In genomic region chr7:122886357-122887081, GRCh38 we compare ENCODE assay signal across 9 cellular contexts. TPM values are rescaled to one million over a fixed set of nuclear protein-coding genes. Genes with fewer than 3 reads are reported as not detected.
DNase-seq lines count a peak whose midpoint lies in the region; ATAC-seq, FAIRE-seq and TF ChIP-seq lines count a peak whose summit lies in the region.
"Had no signal": no experiment of that assay in that cellular context is flagged by ENCODE, and none has a peak within 500 bp of the region (broad histone marks: within the 10 kb centered on the region; RNA-seq: fewer than 3 reads in every experiment).

Gene CADPS2 (minus strand): TSS chr7:122886460. CDS start chr7:122886337, 123 bp downstream.

- no peak within 1 kb of the TSS; the same call in 1 of the 2 replicates for H3K14ac ChIP-seq in H9 (ENCODE audit: insufficient read depth, low read length)
- H3K14ac ChIP-seq in H1 (ENCODE audit: insufficient read length), result no peak within 1 kb of the TSS

- no peak within 1 kb of the TSS for H2BK120ac ChIP-seq in H9 (ENCODE audit: low read depth, low read length, poor library complexity, severe bottlenecking)
- H2BK120ac ChIP-seq in H1 (replicated peaks; ENCODE audit: low read depth, low read length), result no peak within 1 kb of the TSS

- no peak within 1 kb of the TSS for H3K56ac ChIP-seq in H9 (ENCODE audit: insufficient read length, low read depth, low read length)
- H3K56ac ChIP-seq in H1 (replicated peaks; ENCODE audit: insufficient read length, low read depth, low read length), result peak within 1 kb of the TSS; percentile 49

- H2AK5ac ChIP-seq in H9 (ENCODE audit: insufficient read length, low read length) (no peak within 1 kb of the TSS), H1 (ENCODE audit: low read depth, low read length) (no peak within 1 kb of the TSS)

- DNase-seq in DMS 273 (lab: John Stamatoyannopoulos, UW; ENCODE audit: unreplicated experiment) (peak; percentile 75), DMS 273 treated with DMSO at 0.1 percent for 48 hours (lab: John Stamatoyannopoulos, UW) (no peak), H9 (peak; percentile 83), LNCaP clone FGC (ENCODE audit: low read depth) (peak; percentile 27), H1 (ENCODE audit: low read depth in 1 of 2, low spot score in 2 of 2) (peak; percentile 59 to 87), right lobe of liver (peak; percentile 90 to 92 (median 92)), stomach (peak; percentile 90)

- H3K4me2 ChIP-seq in H9 (ENCODE audit: insufficient read depth, insufficient read length, low read length), result peak within 1 kb of the TSS; percentile 62
- peak within 1 kb of the TSS; percentile 73 to 97 for H3K4me2 ChIP-seq in H1 (ENCODE audit: insufficient read depth in 1 of 2, low read depth in 2 of 2, low read length in 2 of 2)

- peak within 1 kb of the TSS; percentile 82 to 93 for H3K4me3 Mint-ChIP-seq in H9

- ATAC-seq in SK-N-SH treated with all-trans-retinoic acid at 6 μM for 48 hours, result peak; percentile 86
- ATAC-seq in right lobe of liver, result peak; percentile 89 to 95 (median 90)

- no peak for FAIRE-seq in H1 (lab: Jason Lieb, UNC)
- FAIRE-seq: A204.1 had no signal

- peaks cover 42% of the 10 kb centered on the region for H3K27me3 Mint-ChIP-seq in H9 (ENCODE audit: low read depth)

- H3K27me3 ChIP-seq in H9 (ENCODE audit: insufficient read depth, low read length), result peaks cover 5% of the 10 kb centered on the region; the same call in 1 of the 2 replicates
- peaks cover 3 to 15% (median 8%) of the 10 kb centered on the region in 4 experiments for H3K27me3 ChIP-seq in H1 (replicated peaks in 1 of 4; ENCODE audit: control insufficient read depth in 3 of 4, extremely low read depth in 1 of 4, insufficient read depth in 3 of 4, low read length in 3 of 4)
- no peaks in the 10 kb centered on the region for H3K27me3 ChIP-seq in right lobe of liver
- H3K27me3 ChIP-seq in stomach, result peaks cover 0 to 15% (median 8%) of the 10 kb centered on the region in 3 donors

- H2BK15ac ChIP-seq in H9 (ENCODE audit: low read depth, low read length) (no peak within 1 kb of the TSS), H1 (ENCODE audit: low read length) (no peak within 1 kb of the TSS)

- intact Hi-C loops in right lobe of liver (cut with DNase I) (no loop called here), stomach (cut with DNase I; ENCODE audit: low total_unique reads) (no loop called here)

- H3K23me2 ChIP-seq in H9 (ENCODE audit: insufficient read length, low read depth, low read length, poor library complexity, severe bottlenecking) (peaks cover 18% of the 10 kb centered on the region), H1 (ENCODE audit: low read depth, low read length) (peaks cover 9% of the 10 kb centered on the region; the same call in 1 of the 2 replicates)

- no peak within 1 kb of the TSS; a peak in 1 of 7 replicates for H3K27ac Mint-ChIP-seq in H9

- TF ChIP-seq POLR2A in H1 (IDR thresholded peaks at IDR 0.05; ENCODE audit: control extremely low read depth in 1 of 2, low read depth in 2 of 2, low read length in 2 of 2), result no peak; a peak in 2 of 3 replicates
- peak; percentile 84 for TF ChIP-seq POLR2A in right lobe of liver (IDR thresholded peaks at IDR 0.05)
- TF ChIP-seq POLR2A in stomach (IDR thresholded peaks at IDR 0.05), result peak in 1 of 4 donors; percentile 53

- no peak within 1 kb of the TSS for H3K4ac ChIP-seq in H9 (ENCODE audit: low read depth, low read length)
- H3K4ac ChIP-seq in H1 (replicated peaks; ENCODE audit: insufficient read length, low read depth, low read length), result no peak within 1 kb of the TSS

- H3K36me3 ChIP-seq in H1 (ENCODE audit: control insufficient read depth in 2 of 4, insufficient read depth in 4 of 4, low read length in 3 of 4), result no peaks in the 10 kb centered on the region
- no peaks in the 10 kb centered on the region for H3K36me3 ChIP-seq in right lobe of liver
- no peaks in the 10 kb centered on the region for H3K36me3 ChIP-seq in stomach

- no peak; a peak in 1 of 4 replicates for TF ChIP-seq RAD21 in H1 (IDR thresholded peaks at IDR 0.05 in 1 of 2, conservative IDR thresholded peaks at IDR 0.05 in 1 of 2; ENCODE audit: low read depth in 2 of 2, low read length in 2 of 2)

- no CpG with 5 or more reads among the region's 73 CpGs for WGBS in H9 (ENCODE audit: extremely low coverage, insufficient read length, low lambda C conversion rate)
- 2% methylated on average over 42 of the region's 73 CpGs; no CpG with 5 or more reads in 1 of the 2 experiments for WGBS in H1 (ENCODE audit: extremely low coverage in 1 of 2, insufficient coverage in 1 of 2, insufficient read length in 1 of 2, insufficient replicate concordance in 2 of 2, low coverage in 1 of 2, low lambda C conversion rate in 2 of 2, missing lambda C conversion rate in 1 of 2), 2 experiments
- whole genome bisulfite sequencing in right lobe of liver (ENCODE audit: insufficient coverage, low coverage, low lambda C conversion rate, missing lambda C conversion rate), result 0% methylated on average over 17 of the region's 73 CpGs
- 0 to 2% (median 1%) methylated on average over 51 to 73 of the region's 73 CpGs for WGBS in stomach, 5 donors

- H3K9me3 ChIP-seq in H9 (ENCODE audit: control insufficient read depth, low read depth, low read length), result no peaks in the 10 kb centered on the region
- H3K9me3 ChIP-seq in H1 (ENCODE audit: insufficient read depth in 2 of 2, low read depth in 1 of 2, low read length in 1 of 2), result no peaks in the 10 kb centered on the region
- H3K9me3 ChIP-seq in right lobe of liver, result no peaks in the 10 kb centered on the region
- H3K9me3 ChIP-seq in stomach, result no peaks in the 10 kb centered on the region

- H3K9ac ChIP-seq in H9 (ENCODE audit: extremely low read depth, insufficient read length, low read length), result peak within 1 kb of the TSS; percentile 58
- peak within 1 kb of the TSS; percentile 54 to 84 (median 68) for H3K9ac ChIP-seq in H1 (replicated peaks in 1 of 4; ENCODE audit: extremely low read depth in 1 of 4, low read depth in 3 of 4, low read length in 3 of 4)

- CTCF ChIA-PET in H1 (lab: Charles Lee; ENCODE audit: partially characterized antibody), result interaction anchor here (0.8 to 2.8 kb wide), 14 partner anchors 14 to 267 kb away, joined by 3 to 10 read pairs (median 4); no protein-coding TSS in a partner anchor

- H3K4me1 ChIP-seq in H9 (ENCODE audit: insufficient read depth, low read length) (no peaks in the 10 kb centered on the region), H1 (replicated peaks in 1 of 4; ENCODE audit: control insufficient read depth in 3 of 4, insufficient read depth in 4 of 4, low read length in 3 of 4) (peaks cover 0 to 9% (median 3%) of the 10 kb centered on the region in 4 experiments; a peak in 6 of 7 replicates), right lobe of liver (peaks cover 0 to 20% (median 7%) of the 10 kb centered on the region in 4 donors), stomach (peaks cover 2 to 54% (median 36%) of the 10 kb centered on the region in 4 donors)

- H4K5ac ChIP-seq in H9 (ENCODE audit: insufficient read length, low read depth, low read length) (no peak within 1 kb of the TSS), H1 (ENCODE audit: insufficient read length, low read depth, low read length) (no peak within 1 kb of the TSS)

- H3K27ac ChIP-seq in H9 (ENCODE audit: insufficient read length, low read depth, low read length), result no peak within 1 kb of the TSS
- no peak within 1 kb of the TSS for H3K27ac ChIP-seq in H1 (ENCODE audit: low read depth, low read length)
- H3K27ac ChIP-seq in right lobe of liver, result peak within 1 kb of the TSS; percentile 90 to 93 (median 92)
- H3K27ac ChIP-seq in stomach, result peak within 1 kb of the TSS; percentile 91 to 98 (median 95)

- H3K4me3 ChIP-seq in LNCaP clone FGC (ENCODE audit: low read depth, low read length), result peak within 1 kb of the TSS; percentile 72
- peak within 1 kb of the TSS; percentile 79 to 86 (median 84) for H3K4me3 ChIP-seq in H1 (ENCODE audit: extremely low read depth in 1 of 4, insufficient read depth in 2 of 4, low read depth in 3 of 4, low read length in 4 of 4)
- peak within 1 kb of the TSS; percentile 79 to 81 (median 80) for H3K4me3 ChIP-seq in right lobe of liver
- H3K4me3 ChIP-seq in stomach, result peak within 1 kb of the TSS; percentile 68 to 84 (median 76)

- H2BK5ac ChIP-seq in H9 (ENCODE audit: insufficient read length, low read length), result no peak within 1 kb of the TSS
- no peak within 1 kb of the TSS for H2BK5ac ChIP-seq in H1 (ENCODE audit: low read depth, low read length)

- H3K23ac ChIP-seq in H9 (ENCODE audit: insufficient read length, low read depth, low read length) (no peak within 1 kb of the TSS), H1 (ENCODE audit: insufficient read length) (no peak within 1 kb of the TSS)

- H3K4me1 Mint-ChIP-seq in H9, result peaks cover 26 to 29% of the 10 kb centered on the region in 2 experiments

- no peak within 1 kb of the TSS for H3T11ph ChIP-seq in H9 (ENCODE audit: low read length)

- no peaks in the 10 kb centered on the region for H3K36me3 Mint-ChIP-seq in H9 (ENCODE audit: insufficient read depth in 1 of 3, low read depth in 3 of 3)

- H3K79me1 ChIP-seq in H9 (ENCODE audit: insufficient read depth, low read depth, low read length, poor library complexity, severe bottlenecking), result no peaks in the 10 kb centered on the region
- no peaks in the 10 kb centered on the region for H3K79me1 ChIP-seq in H1 (ENCODE audit: low read depth, low read length)

- H4K20me1 ChIP-seq in H9 (ENCODE audit: control insufficient read depth, insufficient read depth, insufficient read length) (no peaks in the 10 kb centered on the region), H1 (replicated peaks in 1 of 2; ENCODE audit: control insufficient read depth in 1 of 2, insufficient read depth in 2 of 2, low read length in 2 of 2) (no peaks in the 10 kb centered on the region)

- H3K79me2 ChIP-seq in H9 (ENCODE audit: insufficient read depth, low read length) (no peaks in the 10 kb centered on the region), H1 (ENCODE audit: control insufficient read depth in 1 of 2, insufficient read depth in 2 of 2, low read length in 2 of 2) (0 out of 4 replicates have a peak, but pooled peaks cover 0 to 16% of the 10 kb centered on the region in 2 experiments)

- H3K18ac ChIP-seq in H9 (ENCODE audit: insufficient read length, low read depth, low read length), result peak within 1 kb of the TSS; percentile 62
- H3K18ac ChIP-seq in H1 (ENCODE audit: extremely low read depth, low read length), result peak within 1 kb of the TSS; percentile 86; the same call in 1 of the 2 replicates

- H4K91ac ChIP-seq in H9 (ENCODE audit: insufficient read length, low read depth, low read length), result no peak within 1 kb of the TSS
- H4K91ac ChIP-seq in H1 (replicated peaks; ENCODE audit: insufficient read length, low read length), result peak within 1 kb of the TSS; percentile 39

- H2BK12ac ChIP-seq in H9 (ENCODE audit: insufficient read length, low read depth, low read length), result no peak within 1 kb of the TSS
- H2BK12ac ChIP-seq in H1 (ENCODE audit: low read depth, low read length), result 0 out of 2 replicates have a peak within 1 kb of the TSS, but pooled peaks have one; percentile 3

- POLR2A ChIA-PET in H1 (lab: Charles Lee; ENCODE audit: partially characterized antibody), result interaction anchor here (0.8 to 1.7 kb wide), 4 partner anchors 20 to 201 kb away, joined by 3 to 7 read pairs (median 4); no protein-coding TSS in a partner anchor

- H2AFZ ChIP-seq in H9 (ENCODE audit: low read length) (no peak within 1 kb of the TSS), H1 (ENCODE audit: low read length) (peak within 1 kb of the TSS; percentile 47)

- TF ChIP-seq CTCF in H9 (conservative IDR thresholded peaks at IDR 0.05) (no peak; the same call in 2 of the 3 replicates), LNCaP clone FGC (IDR thresholded peaks at IDR 0.05; ENCODE audit: control insufficient read depth, extremely low read depth, insufficient read depth) (no peak), H1 (IDR thresholded peaks at IDR 0.05; ENCODE audit: control extremely low read depth in 1 of 3, insufficient read depth in 1 of 3, low read depth in 1 of 3, low read length in 3 of 3) (peak in 1 of 3 experiments; percentile 8; a peak in 1 of 4 replicates), right lobe of liver (IDR thresholded peaks at IDR 0.05) (peak in 2 of 4 donors; percentile 12 to 38), stomach (IDR thresholded peaks at IDR 0.05) (peak in 3 of 7 experiments; percentile 38 to 57 (median 47))

- no peak within 1 kb of the TSS for H4K8ac ChIP-seq in H9 (replicated peaks; ENCODE audit: insufficient read length, low read depth, low read length)
- peak within 1 kb of the TSS; percentile 80 for H4K8ac ChIP-seq in H1 (ENCODE audit: extremely low read depth, insufficient read depth, low read length)

- H2BK20ac ChIP-seq in H9 (ENCODE audit: low read depth, low read length, poor library complexity, severe bottlenecking) (no peak within 1 kb of the TSS), H1 (ENCODE audit: low read length) (no peak within 1 kb of the TSS)

- TF ChIP-seq EP300 in H1 (IDR thresholded peaks at IDR 0.05; ENCODE audit: borderline replicate concordance in 1 of 2, low read depth in 2 of 2, low read length in 2 of 2) (peak in 1 of 2 experiments; percentile 23; a peak in 1 of 3 replicates), stomach (IDR thresholded peaks at IDR 0.05) (no peak)

- H3K9me3 Mint-ChIP-seq in H9, result no peaks in the 10 kb centered on the region; a peak in 1 of 5 replicates

RNA-seq across cellular contexts. Expression of gene CADPS2, which starts in this region (rescaled TPM):
- total RNA-seq in H9 (2021) (7.1 and 8.1 TPM in 2 replicates), right lobe of liver (10 to 100 TPM in 2 of 6 experiments, 1 to 10 TPM in 4; 7.6 to 14.7 (median 9.4) TPM), stomach (10 to 100 TPM; 26.3 to 57.8 (median 33.8) TPM)
- 19.7 and 22.3 TPM in 2 replicates for total RNA-seq in H1 (2021; fragmentation: NEBNext Ultra II Directional; extraction: Animal tissue kit (Norgen Biotek cat#: 25700))
- polyA plus RNA-seq in H1 (2011; rRNA removed) (4.4 and 8.9 TPM in 2 replicates), stomach (10 to 100 TPM in 2 of 3 donors, 1 to 10 TPM in 1; 7.0 to 18.9 (median 18.8) TPM)
- 10.5 TPM for polyA plus RNA-seq in H1 (2011; cell fraction: cytosol; rRNA removed)
- polyA plus RNA-seq in H1 (2011; cell fraction: nucleus; rRNA removed), result 4.4 TPM
- polyA plus RNA-seq in H1 (2012, experiment 1 of 2), result 11.3 to 24.6 TPM (median 15.5 TPM) in 4 replicates
- 1.9 TPM for polyA plus RNA-seq in H1 (2012, experiment 2 of 2)
- 9.0 TPM for polyA plus RNA-seq in H1 (2013, experiment 1 of 2)
- polyA plus RNA-seq in H1 (2013, experiment 2 of 2), result 9.6 TPM
- polyA minus RNA-seq in H1 (2011; rRNA and poly(A)+ RNA removed), result 29.6 and 30.5 TPM in 2 replicates
- polyA minus RNA-seq in H1 (2011; cell fraction: cytosol; rRNA and poly(A)+ RNA removed), result 13.3 TPM
- polyA minus RNA-seq in H1 (2011; cell fraction: nucleus; rRNA and poly(A)+ RNA removed), result 32.6 TPM

Comparison
In these comparisons a context has a peak if more than half of its experiments do, and no peak if none do; other contexts are left out.
1. H3K27ac ChIP-seq: peak in right lobe of liver (3 of 3) and stomach (5 of 5); none in H9 (single experiment) and H1 (single experiment).
2. Peak in every context shown above with its lines, with median percentiles within 50 percentile points of each other: H3K4me3 ChIP-seq.